Comparison of ENCODE assay signal across 11 cellular contexts in the genomic region with DNA sequence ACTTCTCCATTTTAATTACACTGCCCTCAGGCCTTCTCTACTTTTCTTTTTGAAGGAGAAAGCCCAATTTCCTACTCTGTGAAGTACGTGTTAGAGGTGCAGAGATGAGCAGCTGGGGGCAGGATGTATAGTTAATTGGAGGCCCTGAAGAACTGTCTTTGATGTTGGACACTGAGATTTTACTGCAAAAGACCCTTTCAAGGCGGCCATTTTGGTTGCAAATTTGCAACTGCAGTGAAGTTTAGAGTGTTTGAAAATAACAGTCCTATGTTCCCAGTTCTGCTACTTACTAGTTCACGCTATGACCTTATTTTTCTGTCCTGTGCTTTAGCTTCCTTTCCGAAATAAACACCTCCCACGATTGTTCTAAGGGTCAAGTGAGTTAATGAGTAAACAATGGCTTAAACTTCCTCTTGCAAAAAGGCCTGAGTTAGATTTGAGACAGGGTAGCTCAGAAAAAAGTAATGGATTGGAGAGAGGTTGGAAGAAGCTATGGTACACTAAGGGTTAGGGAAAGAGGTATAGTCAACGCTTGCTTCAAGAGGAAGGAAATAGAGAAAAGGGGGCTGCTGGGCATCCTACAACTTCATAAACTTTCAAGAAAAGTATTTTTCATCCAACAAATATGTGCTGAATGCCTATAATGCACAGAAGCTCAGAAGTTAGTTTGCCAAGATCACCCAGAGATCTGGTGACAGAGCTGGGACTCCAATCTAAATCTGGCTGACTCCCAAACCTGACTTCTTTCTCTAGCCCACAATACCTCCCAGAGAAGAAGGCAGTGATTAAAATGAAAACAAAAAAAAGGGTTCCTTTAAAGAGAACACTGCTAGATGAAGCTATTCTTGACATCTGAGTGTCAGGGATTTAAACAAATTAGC. TPM values are rescaled to one million over a fixed set of nuclear protein-coding genes. Genes with fewer than 3 reads are reported as not detected.
DNase-seq lines count a peak whose midpoint lies in the region; ATAC-seq and TF ChIP-seq lines count a peak whose summit lies in the region.
"Had no signal": no experiment of that assay in that cellular context is flagged by ENCODE, and none has a peak within 500 bp of the region (broad histone marks: within the 10 kb centered on the region; RNA-seq: fewer than 3 reads in every experiment).

No MANE protein-coding gene starts in this region.

- no peak overlapping the region for H2BK15ac ChIP-seq in mesenchymal stem cell (ENCODE audit: low read depth, poor library complexity, severe bottlenecking)

- intact Hi-C loops in Right ventricle myocardium superior (cut with DNase I) (no loop called here), cardiac septum (cut with DNase I) (loop anchor here (5.0 kb wide), 1 partner anchor 209 kb away; no protein-coding TSS in a partner anchor), dorsolateral prefrontal cortex (cut with DNase I) (loop anchor here in 1 of 2 donors (10.0 kb wide), 1 partner anchor 241 kb away; no protein-coding TSS in a partner anchor), transverse colon (cut with DNase I; ENCODE audit: low total_unique reads) (no loop called here)

- WGBS in mesenchymal stem cell: 61% methylated on average over 4 of the region's 6 CpGs
- 17 to 43% methylated on average over 4 to 6 of the region's 6 CpGs for WGBS in transverse colon (ENCODE audit: low coverage in 1 of 2), 2 donors

- H3K36me3 ChIP-seq in mesenchymal stem cell (ENCODE audit: control insufficient read depth in 1 of 2, insufficient read depth in 2 of 2, low read depth in 1 of 2, low read length in 2 of 2): peaks cover 0 to 26% of the 10 kb centered on the region in 2 experiments
- no peaks in the 10 kb centered on the region for H3K36me3 ChIP-seq in transverse colon

- H3K4ac ChIP-seq in mesenchymal stem cell (ENCODE audit: low read depth in 1 of 2, low read length in 2 of 2): no peak overlapping the region

- H3K14ac ChIP-seq in mesenchymal stem cell (ENCODE audit: low read length in 2 of 2): no peak overlapping the region

- H2BK120ac ChIP-seq in mesenchymal stem cell (ENCODE audit: low read depth, low read length): no peak overlapping the region

- H4K91ac ChIP-seq in mesenchymal stem cell (ENCODE audit: low read length): no peak overlapping the region

- no peaks in the 10 kb centered on the region for H3K79me1 ChIP-seq in mesenchymal stem cell (replicated peaks; ENCODE audit: low read length, poor library complexity, severe bottlenecking)

- H3K27ac ChIP-seq in dorsolateral prefrontal cortex (peak overlapping the region in 56 of 59 donors; percentile 0 to 84 (median 64)), mesenchymal stem cell (ENCODE audit: low read length, poor library complexity, severe bottlenecking) (no peak overlapping the region), transverse colon (peak overlapping the region; percentile 65 to 82 (median 70))

- no peak overlapping the region for H2AFZ ChIP-seq in mesenchymal stem cell (ENCODE audit: low read depth, low read length)

- H2BK12ac ChIP-seq in mesenchymal stem cell (ENCODE audit: low read length in 2 of 2): no peak overlapping the region

- no peak overlapping the region for H3K18ac ChIP-seq in mesenchymal stem cell (ENCODE audit: low read depth in 1 of 2, low read length in 2 of 2)

- no peak overlapping the region for H4K8ac ChIP-seq in mesenchymal stem cell (ENCODE audit: low read length)

- in situ Hi-C loops in transverse colon (cut with MboI; ENCODE audit: low pct_ligation_motif_present in 1 of 4, low pct_unique_long_range_greater_than_20kb in 1 of 4, low sequenced_read_pairs in 3 of 4): no loop called here

- no peak overlapping the region for H3K23ac ChIP-seq in mesenchymal stem cell (ENCODE audit: low read length in 2 of 2)

- TF ChIP-seq CTCF in dorsolateral prefrontal cortex (IDR thresholded peaks at IDR 0.05 in 54 of 56, conservative IDR thresholded peaks at IDR 0.05 in 2 of 56; ENCODE audit: low read depth in 1 of 56, partially characterized antibody in 56 of 56) (no peak), transverse colon (IDR thresholded peaks at IDR 0.05) (no peak), type B pancreatic cell (conservative IDR thresholded peaks at IDR 0.05) (no peak)

- DNase-seq in Right ventricle myocardium superior (no peak), cardiac septum (ENCODE audit: low spot score) (no peak), dorsolateral prefrontal cortex (no peak), mesenchymal stem cell (peak; percentile 23), transverse colon (no peak), 8988T (no peak), type B pancreatic cell (ENCODE audit: extremely low spot score, unreplicated experiment) (no peak)
- DNase-seq: NCI-H187 had no signal

- TF ChIP-seq POLR2A in transverse colon (IDR thresholded peaks at IDR 0.05): no peak

- peaks cover 7% of the 10 kb centered on the region for H3K4me1 Mint-ChIP-seq in type B pancreatic cell (ENCODE audit: unreplicated experiment)

- ATAC-seq in Right ventricle myocardium superior (ENCODE audit: poor library complexity) (peak; percentile 5), GM21367 (IDR thresholded peaks at IDR 0.05; ENCODE audit: unreplicated experiment) (no peak)

- H2AK5ac ChIP-seq in mesenchymal stem cell (ENCODE audit: low read length, severe bottlenecking): no peak overlapping the region

- H3K36me3 Mint-ChIP-seq in type B pancreatic cell: peaks cover 17% of the 10 kb centered on the region

- no peak overlapping the region for H3K4me2 ChIP-seq in mesenchymal stem cell (ENCODE audit: low read length, poor library complexity, severe bottlenecking)

- no peaks in the 10 kb centered on the region for H3K27me3 Mint-ChIP-seq in type B pancreatic cell

- no peaks in the 10 kb centered on the region for H3K27me3 ChIP-seq in dorsolateral prefrontal cortex
- H3K27me3 ChIP-seq in mesenchymal stem cell (ENCODE audit: control insufficient read depth in 1 of 2, insufficient read depth in 1 of 2, low read length in 2 of 2): no peaks in the 10 kb centered on the region
- H3K27me3 ChIP-seq in transverse colon: no peaks in the 10 kb centered on the region

- H3K9me3 Mint-ChIP-seq in type B pancreatic cell: peaks cover 10% of the 10 kb centered on the region

- no peak overlapping the region for H3K9ac ChIP-seq in mesenchymal stem cell (ENCODE audit: low read length)

- H3K4me3 ChIP-seq in dorsolateral prefrontal cortex (no peak overlapping the region), mesenchymal stem cell (ENCODE audit: insufficient read depth in 1 of 2, low read depth in 1 of 2, low read length in 2 of 2) (no peak overlapping the region), transverse colon (no peak overlapping the region)

- peaks cover 16% of the 10 kb centered on the region for H3K9me3 ChIP-seq in mesenchymal stem cell (ENCODE audit: control insufficient read depth, low read length)
- no peaks in the 10 kb centered on the region for H3K9me3 ChIP-seq in transverse colon

- no peak overlapping the region for H2BK5ac ChIP-seq in mesenchymal stem cell (ENCODE audit: low read depth, low read length, poor library complexity, severe bottlenecking)

- no peak for TF ChIP-seq EP300 in transverse colon (IDR thresholded peaks at IDR 0.05; ENCODE audit: low read depth)

- H3K27ac Mint-ChIP-seq in type B pancreatic cell: no peak overlapping the region
- H3K27ac Mint-ChIP-seq: activated naive CD8-positive, alpha-beta T cell; T-helper 1 cell treated with Interleukin-12 subunit alpha and Interleukin-12 subunit beta and Interleukin-4 antibody, amounts not matched to agents 30 μg/mL and 1 μg/mL, for 36 hours had no signal

- H3K4me3 Mint-ChIP-seq in type B pancreatic cell: no peak overlapping the region
- H3K4me3 Mint-ChIP-seq: activated naive CD8-positive, alpha-beta T cell; T-helper 1 cell treated with Interleukin-12 subunit alpha and Interleukin-12 subunit beta and Interleukin-4 antibody, amounts not matched to agents 30 μg/mL and 1 μg/mL, for 36 hours had no signal

- H3K4me1 ChIP-seq in mesenchymal stem cell (ENCODE audit: control insufficient read depth, insufficient read depth, low read depth, low read length) (peaks cover 6% of the 10 kb centered on the region), transverse colon (peaks cover 10 to 31% (median 29%) of the 10 kb centered on the region in 4 donors)

RNA-seq across cellular contexts. Expression of gene DICER1, which starts 26.4 kb away (rescaled TPM):
- total RNA-seq in Right ventricle myocardium superior (26.1 TPM), cardiac septum (33.1 TPM), dorsolateral prefrontal cortex (100 to 1,000 TPM in 25 of 120 experiments, 10 to 100 TPM in 95; 58.4 to 196 (median 82.9) TPM), transverse colon (100 to 1,000 TPM in 1 of 4 donors, 10 to 100 TPM in 3; 45.6 to 102 (median 71.4) TPM), type B pancreatic cell (ENCODE audit: low replicate concordance) (100 and 107 TPM in 2 replicates)
- polyA plus RNA-seq in mesenchymal stem cell (2013, experiment 1 of 2): 68.9 TPM
- polyA plus RNA-seq in mesenchymal stem cell (2013, experiment 2 of 2): 65.7 TPM
